Comparison of ENCODE assay signal across 7 cellular contexts in genomic region chr15:20991691-20992090, GRCh38.
DNase-seq lines count a peak whose midpoint lies in the region; ATAC-seq and TF ChIP-seq lines count a peak whose summit lies in the region.
"Not testable (repeated sequence)": the region's sequence is repeated elsewhere in the genome, so short reads cannot be mapped to it uniquely, and the experiment has no call there.

No MANE protein-coding gene starts in this region.

- not testable (repeated sequence) for H3K27ac Mint-ChIP-seq in activated CD4-positive, alpha-beta T cell treated with anti-CD3 and anti-CD28 coated beads for 36 hours; activated T-helper 17 cell treated with anti-CD3 and anti-CD28 coated beads, Interleukin-2, amount 50 U/mL, for 72 hours; stimulated activated effector memory CD8-positive, alpha-beta T cell treated with anti-CD3 and anti-CD28 coated beads, Interleukin-12 subunit alpha, Interleukin-12 subunit beta, amount 100 ng/mL, for 72 hours

- H3K4me1 ChIP-seq in DND-41 (ENCODE audit: insufficient read depth, low read length); PC-3 (ENCODE audit: insufficient read depth, low read length); RWPE2 (ENCODE audit: insufficient read depth, poor library complexity, severe bottlenecking): not testable (repeated sequence)

- intact Hi-C loops in PC-3 (cut with micrococcal nuclease); activated CD4-positive, alpha-beta T cell treated with anti-CD3 and anti-CD28 coated beads for 36 hours (cut with DNase I, micrococcal nuclease): not testable (repeated sequence)

- H3K4me3 Mint-ChIP-seq in activated CD4-positive, alpha-beta T cell treated with anti-CD3 and anti-CD28 coated beads for 36 hours; activated T-helper 17 cell treated with anti-CD3 and anti-CD28 coated beads, Interleukin-2, amount 50 U/mL, for 72 hours; stimulated activated effector memory CD8-positive, alpha-beta T cell treated with anti-CD3 and anti-CD28 coated beads, Interleukin-12 subunit alpha, Interleukin-12 subunit beta, amount 100 ng/mL, for 72 hours: not testable (repeated sequence)

- H4K20me1 ChIP-seq in DND-41 (ENCODE audit: insufficient read depth, low read length); PC-3 (ENCODE audit: low read length): not testable (repeated sequence)

- not testable (repeated sequence) for DNase-seq in DND-41; PC-3; RWPE2 (ENCODE audit: low spot score); activated CD4-positive, alpha-beta T cell treated with anti-CD3 and anti-CD28 coated beads for 36 hours; stimulated activated effector memory CD8-positive, alpha-beta T cell treated with anti-CD3 and anti-CD28 coated beads, Interleukin-12 subunit alpha, Interleukin-12 subunit beta, amount 100 ng/mL, for 72 hours (ENCODE audit: low spot score in 2 of 2)

- H3K4me3 ChIP-seq in DND-41 (ENCODE audit: low read depth in 1 of 2, low read length in 2 of 2); PC-3 (ENCODE audit: low read length); RWPE2 (ENCODE audit: severe bottlenecking): not testable (repeated sequence)

- BruUV-seq in PC-3 (replicated peaks; lab: Mats Ljungman, UMichigan) = not testable (repeated sequence)

- POLR2A ChIA-PET in PC-3 (lab: Charles Lee; ENCODE audit: unreplicated experiment); activated CD4-positive, alpha-beta T cell treated with anti-CD3 and anti-CD28 coated beads for 36 hours (lab: Charles Lee): not testable (repeated sequence)

- not testable (repeated sequence) for H3K36me3 ChIP-seq in DND-41 (ENCODE audit: insufficient read depth, low read length); PC-3 (ENCODE audit: low read depth, low read length); RWPE2 (ENCODE audit: low read depth)

- not testable (repeated sequence) for H3K27me3 Mint-ChIP-seq in activated CD4-positive, alpha-beta T cell treated with anti-CD3 and anti-CD28 coated beads for 36 hours; activated T-helper 17 cell treated with anti-CD3 and anti-CD28 coated beads, Interleukin-2, amount 50 U/mL, for 72 hours

- H3K27ac ChIP-seq in DND-41 (ENCODE audit: low read length); PC-3 (ENCODE audit: low read length); RWPE2 (ENCODE audit: poor library complexity, severe bottlenecking): not testable (repeated sequence)

- not testable (repeated sequence) for H3K9me3 Mint-ChIP-seq in activated CD4-positive, alpha-beta T cell treated with anti-CD3 and anti-CD28 coated beads for 36 hours (ENCODE audit: low read depth); activated T-helper 17 cell treated with anti-CD3 and anti-CD28 coated beads, Interleukin-2, amount 50 U/mL, for 72 hours; stimulated activated effector memory CD8-positive, alpha-beta T cell treated with anti-CD3 and anti-CD28 coated beads, Interleukin-12 subunit alpha, Interleukin-12 subunit beta, amount 100 ng/mL, for 72 hours

- H3K9me3 ChIP-seq in DND-41 (ENCODE audit: insufficient read depth, low read length, severe bottlenecking); PC-3 (ENCODE audit: low read length); RWPE2 (ENCODE audit: severe bottlenecking): not testable (repeated sequence)

- H3K4me2 ChIP-seq in DND-41 (ENCODE audit: insufficient read depth, low read length); PC-3 (ENCODE audit: low read length): not testable (repeated sequence)

- not testable (repeated sequence) for H3K27me3 ChIP-seq in DND-41 (ENCODE audit: insufficient read depth, low read length, poor library complexity); PC-3 (ENCODE audit: low read length); RWPE2 (ENCODE audit: insufficient read depth, poor library complexity, severe bottlenecking)

- H3K9ac ChIP-seq in DND-41 (ENCODE audit: low read depth, low read length); PC-3 (ENCODE audit: low read length): not testable (repeated sequence)

- H3K79me2 ChIP-seq in DND-41 (ENCODE audit: insufficient read depth, low read length); PC-3 (ENCODE audit: low read length): not testable (repeated sequence)

- ATAC-seq in DND-41 (ENCODE audit: insufficient read depth, low read depth) (0 out of 3 replicates have a peak, but pooled peaks have one; percentile 37), PC-3 (peak; percentile 74), RWPE2 (ENCODE audit: low read depth) (peak; percentile 99)
- peak; percentile 24 to 35 for ATAC-seq in activated CD4-positive, CD25-positive, alpha-beta regulatory T cell treated with anti-CD3 and anti-CD28 coated beads, Interleukin-2, amount 50 U/mL, for 24 hours
- peak; percentile 39 for ATAC-seq in activated CD4-positive, alpha-beta T cell treated with anti-CD3 and anti-CD28 coated beads for 36 hours
- peak; percentile 21 for ATAC-seq in activated T-helper 17 cell treated with anti-CD3 and anti-CD28 coated beads, Interleukin-2, amount 50 U/mL, for 72 hours (replicated peaks)
- peak; percentile 48 for ATAC-seq in stimulated activated effector memory CD8-positive, alpha-beta T cell treated with anti-CD3 and anti-CD28 coated beads, Interleukin-12 subunit alpha, Interleukin-12 subunit beta, amount 100 ng/mL, for 72 hours

- H3K36me3 Mint-ChIP-seq in activated CD4-positive, alpha-beta T cell treated with anti-CD3 and anti-CD28 coated beads for 36 hours (ENCODE audit: low read depth); activated T-helper 17 cell treated with anti-CD3 and anti-CD28 coated beads, Interleukin-2, amount 50 U/mL, for 72 hours (ENCODE audit: low read depth); stimulated activated effector memory CD8-positive, alpha-beta T cell treated with anti-CD3 and anti-CD28 coated beads, Interleukin-12 subunit alpha, Interleukin-12 subunit beta, amount 100 ng/mL, for 72 hours: not testable (repeated sequence)

- CTCF ChIA-PET in PC-3 (lab: Charles Lee); activated CD4-positive, alpha-beta T cell treated with anti-CD3 and anti-CD28 coated beads for 36 hours (lab: Charles Lee): not testable (repeated sequence)

- H3F3A ChIP-seq in PC-3 (ENCODE audit: low read length, unreplicated experiment) = not testable (repeated sequence)

- not testable (repeated sequence) for H3K4me1 Mint-ChIP-seq in activated CD4-positive, alpha-beta T cell treated with anti-CD3 and anti-CD28 coated beads for 36 hours; activated T-helper 17 cell treated with anti-CD3 and anti-CD28 coated beads, Interleukin-2, amount 50 U/mL, for 72 hours; stimulated activated effector memory CD8-positive, alpha-beta T cell treated with anti-CD3 and anti-CD28 coated beads, Interleukin-12 subunit alpha, Interleukin-12 subunit beta, amount 100 ng/mL, for 72 hours

- H2AFZ ChIP-seq in DND-41 (ENCODE audit: low read depth, low read length); PC-3 (ENCODE audit: low read length): not testable (repeated sequence)

- TF ChIP-seq CTCF in DND-41 (IDR thresholded peaks at IDR 0.05; ENCODE audit: borderline replicate concordance, extremely low read depth, low read length, poor library complexity, severe bottlenecking); PC-3 (conservative IDR thresholded peaks at IDR 0.05; ENCODE audit: low read depth, low read length); RWPE2 (IDR thresholded peaks at IDR 0.05; ENCODE audit: poor library complexity, severe bottlenecking): not testable (repeated sequence)

- not testable (repeated sequence) for H3K9me2 ChIP-seq in PC-3 (replicated peaks; ENCODE audit: low read length)

Comparison
In these comparisons a context has a peak if more than half of its experiments do, and no peak if none do; other contexts are left out.
1. ATAC-seq: peak in every context shown above with its lines; median percentile 99 in RWPE2; 74 in PC-3; 48 in stimulated activated effector memory CD8-positive, alpha-beta T cell treated with anti-CD3 and anti-CD28 coated beads, Interleukin-12 subunit alpha, Interleukin-12 subunit beta, amount 100 ng/mL, for 72 hours; 39 in activated CD4-positive, alpha-beta T cell treated with anti-CD3 and anti-CD28 coated beads for 36 hours; 37 in DND-41; 30 in activated CD4-positive, CD25-positive, alpha-beta regulatory T cell treated with anti-CD3 and anti-CD28 coated beads, Interleukin-2, amount 50 U/mL, for 24 hours; 21 in activated T-helper 17 cell treated with anti-CD3 and anti-CD28 coated beads, Interleukin-2, amount 50 U/mL, for 72 hours.